Comparison of ENCODE assay signal across 21 cellular contexts in genomic region chr12:17169726-17170471, GRCh38.
DNase-seq lines count a peak whose midpoint lies in the region; ATAC-seq and TF ChIP-seq lines count a peak whose summit lies in the region.
"Had no signal": no experiment of that assay in that cellular context is flagged by ENCODE, and none has a peak within 500 bp of the region (broad histone marks: within the 10 kb centered on the region; RNA-seq: fewer than 3 reads in every experiment).

No MANE protein-coding gene starts in this region.

- no peaks in the 10 kb centered on the region for H3K9me3 ChIP-seq in OCI-LY7 (ENCODE audit: low read length)
- peaks cover 0 to 2% (median 0%) of the 10 kb centered on the region in 4 donors for H3K9me3 ChIP-seq in stomach
- no peaks in the 10 kb centered on the region for H3K9me3 ChIP-seq in A673 (ENCODE audit: low read depth, low read length, poor library complexity, severe bottlenecking)
- H3K9me3 ChIP-seq: BLaER1, HAP-1, Peyer's patch had no signal

- no peaks in the 10 kb centered on the region for H4K20me1 ChIP-seq in OCI-LY7 (ENCODE audit: insufficient read depth, low read length)
- H4K20me1 ChIP-seq: BLaER1 had no signal

- peaks cover 15 to 24% of the 10 kb centered on the region in 2 donors for H3K9me3 Mint-ChIP-seq in activated naive CD4-positive, alpha-beta T cell treated with anti-CD3 and anti-CD28 coated beads, Interleukin-2, amount 50 U/mL, for 72 hours

- intact Hi-C loops in OCI-LY7 (cut with micrococcal nuclease; ENCODE audit: unreplicated experiment) (no loop called here), stomach (cut with DNase I; ENCODE audit: low total_unique reads) (no loop called here), A673 (cut with micrococcal nuclease; ENCODE audit: unreplicated experiment) (loop anchor here (5.0 kb wide), 1 partner anchor 472 kb away; no protein-coding TSS in a partner anchor)

- H3K79me2 ChIP-seq in OCI-LY7 (ENCODE audit: insufficient read depth, low read depth, low read length): no peaks in the 10 kb centered on the region

- H3K4me3 ChIP-seq in GM12865 (ENCODE audit: low read depth, low read length): no peak overlapping the region
- no peak overlapping the region for H3K4me3 ChIP-seq in OCI-LY7 (ENCODE audit: low read depth, low read length, poor library complexity, severe bottlenecking)
- no peak overlapping the region for H3K4me3 ChIP-seq in brain microvascular endothelial cell (ENCODE audit: low read depth, low read length)
- no peak overlapping the region for H3K4me3 ChIP-seq in stomach
- H3K4me3 ChIP-seq in A673 (ENCODE audit: low read depth, low read length, poor library complexity, severe bottlenecking): no peak overlapping the region
- H3K4me3 ChIP-seq: BLaER1, HAP-1, K562, Peyer's patch, SJSA1 had no signal

- no peaks in the 10 kb centered on the region for H3K9me2 ChIP-seq in OCI-LY7 (ENCODE audit: insufficient read depth, low read length)

- no peaks in the 10 kb centered on the region for H3K36me3 Mint-ChIP-seq in activated naive CD4-positive, alpha-beta T cell treated with anti-CD3 and anti-CD28 coated beads, Interleukin-2, amount 50 U/mL, for 72 hours
- H3K36me3 Mint-ChIP-seq: CD8-positive, alpha-beta T cell had no signal

- H3K4me2 ChIP-seq in OCI-LY7 (ENCODE audit: low read length): no peak overlapping the region
- H3K4me2 ChIP-seq: BLaER1 had no signal

- TF ChIP-seq POLR2A in stomach (IDR thresholded peaks at IDR 0.05): no peak

- peak; percentile 2 for DNase-seq in GM12865 (ENCODE audit: low read depth)
- no peak for DNase-seq in OCI-LY7 (ENCODE audit: low spot score)
- DNase-seq in brain microvascular endothelial cell: no peak
- DNase-seq in activated naive CD4-positive, alpha-beta T cell treated with anti-CD3 and anti-CD28 coated beads, Interleukin-2, amount 50 U/mL, for 72 hours (ENCODE audit: low spot score in 2 of 2): no peak
- no peak for DNase-seq in stomach
- no peak for DNase-seq in A673 (ENCODE audit: low spot score)
- DNase-seq: Calu3; CD8-positive, alpha-beta T cell; DMS53; EL; NCI-H1417 treated with DMSO at 0.1 percent for 48 hours; NCI-H187 treated with DMSO at 0.1 percent for 48 hours; NCI-H226; Peyer's patch had no signal

- peak; percentile 76 for ATAC-seq in GM19324 (IDR thresholded peaks at IDR 0.05; ENCODE audit: low FRiP score, unreplicated experiment)
- ATAC-seq in HG03066 (IDR thresholded peaks at IDR 0.05; ENCODE audit: low read depth, unreplicated experiment): peak; percentile 54
- ATAC-seq in activated naive CD4-positive, alpha-beta T cell treated with anti-CD3 and anti-CD28 coated beads, Interleukin-2, amount 50 U/mL, for 72 hours: no peak
- ATAC-seq: CD8-positive, alpha-beta T cell; K562 had no signal

- H3K27ac ChIP-seq in OCI-LY7 (ENCODE audit: low read depth, low read length, poor library complexity, severe bottlenecking) (no peak overlapping the region), brain microvascular endothelial cell (no peak overlapping the region), stomach (no peak overlapping the region), A673 (ENCODE audit: low read depth, low read length, poor library complexity, severe bottlenecking) (no peak overlapping the region)
- H3K27ac ChIP-seq: BLaER1, Peyer's patch, SJSA1 had no signal

- no peaks in the 10 kb centered on the region for H3K4me1 ChIP-seq in OCI-LY7 (ENCODE audit: insufficient read depth, low read length, poor library complexity, severe bottlenecking)
- H3K4me1 ChIP-seq in stomach: no peaks in the 10 kb centered on the region
- no peaks in the 10 kb centered on the region for H3K4me1 ChIP-seq in A673 (ENCODE audit: insufficient read depth, low read length, poor library complexity, severe bottlenecking)
- H3K4me1 ChIP-seq: BLaER1, HAP-1, Peyer's patch, SJSA1 had no signal

- in situ Hi-C loops in brain microvascular endothelial cell (cut with HindIII; ENCODE audit: low pct_ligation_motif_present, low sequenced_read_pairs): no loop called here

- no peak for TF ChIP-seq EP300 in stomach (IDR thresholded peaks at IDR 0.05)

- H3K27ac Mint-ChIP-seq in activated naive CD4-positive, alpha-beta T cell treated with anti-CD3 and anti-CD28 coated beads, Interleukin-2, amount 50 U/mL, for 72 hours: no peak overlapping the region
- H3K27ac Mint-ChIP-seq: CD8-positive, alpha-beta T cell; T-helper 1 cell treated with Interleukin-12 subunit alpha and Interleukin-12 subunit beta and Interleukin-4 antibody, amounts not matched to agents 30 μg/mL and 1 μg/mL, for 36 hours had no signal

- POLR2A ChIA-PET in OCI-LY7 (lab: Charles Lee) (no interaction called here), A673 (lab: Charles Lee; ENCODE audit: low non-redundant PET) (no interaction called here)

- TF ChIP-seq CTCF in GM12865 (IDR thresholded peaks at IDR 0.05; ENCODE audit: insufficient read depth, low read depth, low read length, missing control alignments) (no peak), OCI-LY7 (conservative IDR thresholded peaks at IDR 0.05; ENCODE audit: low read length) (no peak), brain microvascular endothelial cell (IDR thresholded peaks at IDR 0.05; ENCODE audit: low read depth, low read length, missing control alignments) (no peak), stomach (IDR thresholded peaks at IDR 0.05) (no peak), A673 (conservative IDR thresholded peaks at IDR 0.05; ENCODE audit: low read depth, low read length) (no peak)

- 38 to 44% (median 44%) methylated on average over 5 of the region's 5 CpGs for WGBS in stomach, 5 donors

- CTCF ChIA-PET in OCI-LY7 (lab: Charles Lee; ENCODE audit: unreplicated experiment): no interaction called here
- CTCF ChIA-PET in A673 (lab: Charles Lee): no interaction called here

- peak overlapping the region; percentile 50; the same call in 1 of the 2 replicates for H2AFZ ChIP-seq in OCI-LY7 (ENCODE audit: low read length)

- H3K27me3 ChIP-seq in brain microvascular endothelial cell (replicated peaks) (no peaks in the 10 kb centered on the region), stomach (no peaks in the 10 kb centered on the region), A673 (replicated peaks; ENCODE audit: insufficient read depth, low read depth, low read length, poor library complexity) (no peaks in the 10 kb centered on the region)
- H3K27me3 ChIP-seq: BLaER1, Peyer's patch, SJSA1 had no signal

- H3K36me3 ChIP-seq in OCI-LY7 (ENCODE audit: insufficient read depth, low read length): no peaks in the 10 kb centered on the region
- no peaks in the 10 kb centered on the region for H3K36me3 ChIP-seq in brain microvascular endothelial cell (replicated peaks)
- no peaks in the 10 kb centered on the region for H3K36me3 ChIP-seq in stomach
- H3K36me3 ChIP-seq in A673 (ENCODE audit: insufficient read depth, low read length, poor library complexity, severe bottlenecking): no peaks in the 10 kb centered on the region
- H3K36me3 ChIP-seq: BLaER1, HAP-1, Peyer's patch, SJSA1 had no signal

- no TSS peak for BruUV-seq in OCI-LY7 (replicated peaks; lab: Mats Ljungman, UMichigan)
- BruUV-seq in A673 (replicated peaks; lab: Mats Ljungman, UMichigan): no TSS peak

Comparison
In these comparisons a context has a peak if more than half of its experiments do, and no peak if none do; other contexts are left out.
1. ATAC-seq: peak in GM19324 (single experiment) and HG03066 (single experiment); none in activated naive CD4-positive, alpha-beta T cell treated with anti-CD3 and anti-CD28 coated beads, Interleukin-2, amount 50 U/mL, for 72 hours (0 of 2).